In the genomic region with DNA sequence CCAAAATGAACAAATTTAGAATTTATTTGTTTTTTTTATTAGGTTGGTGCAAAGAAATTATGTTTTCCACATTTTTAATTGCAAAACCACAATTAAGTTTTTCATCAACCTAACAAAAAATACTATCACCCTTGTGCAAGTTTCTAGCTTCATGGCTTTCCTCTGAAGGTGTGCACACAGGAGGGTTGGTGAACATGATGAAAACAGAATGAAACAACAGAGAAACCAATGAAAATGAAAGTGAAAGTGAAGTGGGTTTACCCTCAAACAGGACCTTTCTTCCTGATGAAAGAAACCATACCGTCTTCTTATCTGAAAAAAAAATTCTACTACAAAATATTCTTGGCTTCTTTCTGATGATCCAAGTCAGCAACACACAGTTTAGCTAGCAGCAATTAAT, we compare ENCODE assay signal across 8 cellular contexts.
DNase-seq lines count a peak whose midpoint lies in the region; ATAC-seq and TF ChIP-seq lines count a peak whose summit lies in the region.

No MANE protein-coding gene starts in this region.

- no peak overlapping the region for H2BK120ac ChIP-seq in mesenchymal stem cell (ENCODE audit: low read depth, low read length)

- H4K91ac ChIP-seq in mesenchymal stem cell (ENCODE audit: low read length): no peak overlapping the region

- no peak overlapping the region for H2AFZ ChIP-seq in mesenchymal stem cell (ENCODE audit: low read depth, low read length)

- no peaks in the 10 kb centered on the region for H3K9me3 ChIP-seq in mesenchymal stem cell (ENCODE audit: control insufficient read depth, low read length)

- peaks cover 8% of the 10 kb centered on the region for H3K4me1 Mint-ChIP-seq in brain

- H3K4me2 ChIP-seq in mesenchymal stem cell (ENCODE audit: low read length, poor library complexity, severe bottlenecking): no peak overlapping the region

- peaks cover 0 to 4% (median 0%) of the 10 kb centered on the region in 5 experiments for H3K9me3 Mint-ChIP-seq in brain

- peak; percentile 16 for DNase-seq in EH (ENCODE audit: low read depth)
- peak; percentile 11 for DNase-seq in NB4 (ENCODE audit: low read depth)
- DNase-seq in mesenchymal stem cell: peak; percentile 15
- no peak for DNase-seq in stimulated activated CD4-positive, alpha-beta T cell treated with anti-CD3 and anti-CD28 coated beads, Interleukin-4, amount 100 ng/mL, for 4 hours
- no peak for DNase-seq in ecto neural progenitor cell (ENCODE audit: low spot score)

- no peak overlapping the region for H3K27ac ChIP-seq in mesenchymal stem cell (ENCODE audit: low read length, poor library complexity, severe bottlenecking)

- peak overlapping the region; percentile 79 for H3K9ac ChIP-seq in mesenchymal stem cell (ENCODE audit: low read length)

- no peak overlapping the region for H2BK12ac ChIP-seq in mesenchymal stem cell (ENCODE audit: low read length in 2 of 2)

- no peak overlapping the region for H2AK5ac ChIP-seq in mesenchymal stem cell (ENCODE audit: low read length, severe bottlenecking)

- no peak overlapping the region for H4K8ac ChIP-seq in mesenchymal stem cell (ENCODE audit: low read length)

- H3K4me3 ChIP-seq in NB4 (ENCODE audit: low read depth, low read length) (no peak overlapping the region), mesenchymal stem cell (ENCODE audit: insufficient read depth in 1 of 2, low read depth in 1 of 2, low read length in 2 of 2) (peak overlapping the region in 1 of 2 experiments; percentile 74)

- H3K4me1 ChIP-seq in mesenchymal stem cell (ENCODE audit: control insufficient read depth, insufficient read depth, low read depth, low read length): no peaks in the 10 kb centered on the region

- peaks cover 8% of the 10 kb centered on the region for H3K27me3 Mint-ChIP-seq in brain

- 64% methylated on average over 1 of the region's 1 CpG for WGBS in mesenchymal stem cell

- H2BK15ac ChIP-seq in mesenchymal stem cell (ENCODE audit: low read depth, poor library complexity, severe bottlenecking): no peak overlapping the region

- H3K4ac ChIP-seq in mesenchymal stem cell (ENCODE audit: low read depth in 1 of 2, low read length in 2 of 2): no peak overlapping the region

- TF ChIP-seq CTCF in NB4 (IDR thresholded peaks at IDR 0.05; ENCODE audit: low read depth, low read length) (no peak), brain (conservative IDR thresholded peaks at IDR 0.05) (no peak)

- peak overlapping the region in 1 of 5 experiments; percentile 62 for H3K27ac Mint-ChIP-seq in brain

- H3K14ac ChIP-seq in mesenchymal stem cell (ENCODE audit: low read length in 2 of 2): no peak overlapping the region

- no peak overlapping the region for H2BK5ac ChIP-seq in mesenchymal stem cell (ENCODE audit: low read depth, low read length, poor library complexity, severe bottlenecking)

- TF ChIP-seq POLR2A in NB4 (IDR thresholded peaks at IDR 0.05; ENCODE audit: extremely low read depth, insufficient read length): no peak

- H3K23ac ChIP-seq in mesenchymal stem cell (ENCODE audit: low read length in 2 of 2): no peak overlapping the region

- H3K79me1 ChIP-seq in mesenchymal stem cell (replicated peaks; ENCODE audit: low read length, poor library complexity, severe bottlenecking): no peaks in the 10 kb centered on the region

- ATAC-seq in GM21515 (IDR thresholded peaks at IDR 0.05; ENCODE audit: unreplicated experiment) (no peak), GM18511 (IDR thresholded peaks at IDR 0.05; ENCODE audit: unreplicated experiment) (no peak)

- H3K27me3 ChIP-seq in mesenchymal stem cell (ENCODE audit: control insufficient read depth in 1 of 2, insufficient read depth in 1 of 2, low read length in 2 of 2): peaks cover 10 to 11% of the 10 kb centered on the region in 2 experiments

- no peaks in the 10 kb centered on the region for H3K36me3 ChIP-seq in mesenchymal stem cell (ENCODE audit: control insufficient read depth in 1 of 2, insufficient read depth in 2 of 2, low read depth in 1 of 2, low read length in 2 of 2)

- H3K4me3 Mint-ChIP-seq in brain: peak overlapping the region in 4 of 5 experiments; percentile 18 to 71 (median 48)

- H3K36me3 Mint-ChIP-seq in brain: peaks cover 43% of the 10 kb centered on the region

- no peak overlapping the region for H3K18ac ChIP-seq in mesenchymal stem cell (ENCODE audit: low read depth in 1 of 2, low read length in 2 of 2)

Comparison
In these comparisons a context has a peak if more than half of its experiments do, and no peak if none do; other contexts are left out.
1. DNase-seq: peak in EH (single experiment), NB4 (single experiment) and mesenchymal stem cell (single experiment); none in stimulated activated CD4-positive, alpha-beta T cell treated with anti-CD3 and anti-CD28 coated beads, Interleukin-4, amount 100 ng/mL, for 4 hours (0 of 2) and ecto neural progenitor cell (single experiment).